ENCODE assay signal across 23 cellular contexts in genomic region chr14:100608586-100609330, GRCh38. TPM values are rescaled to one million over a fixed set of nuclear protein-coding genes. Genes with fewer than 3 reads are reported as not detected.
"Had no signal": no experiment of that assay in that cellular context is flagged by ENCODE, and none has a peak within 500 bp of the region (broad histone marks: within the 10 kb centered on the region; RNA-seq: fewer than 3 reads in every experiment).

No MANE protein-coding gene starts in this region.

- H3K4me1 ChIP-seq: esophagus muscularis mucosa, gastroesophageal sphincter, heart left ventricle, prostate gland, stomach had no signal

- H3K9me3 Mint-ChIP-seq: activated CD4-positive, alpha-beta T cell treated with anti-CD3 and anti-CD28 coated beads, Interleukin-2, amount 10 ng/mL, durations not matched to agents 24 days and 14 days; activated CD8-positive, alpha-beta T cell treated with anti-CD3 and anti-CD28 coated beads for 36 hours; activated T-cell treated with anti-CD3 and anti-CD28 coated beads, Interleukin-2, amount 50 U/mL, for 4 hours; dendritic cell treated with granulocyte-macrophage colony-stimulating factor and Interleukin-4, amounts not matched to agents 40 ng/mL and 50 ng/mL, for 4 days had no signal

- ATAC-seq: activated CD8-positive, alpha-beta T cell treated with anti-CD3 and anti-CD28 coated beads for 36 hours; activated T-cell treated with anti-CD3 and anti-CD28 coated beads, Interleukin-2, amount 50 U/mL, for 4 hours; gastroesophageal sphincter; heart left ventricle; naive thymus-derived CD4-positive, alpha-beta T cell; right cardiac atrium had no signal

- H3K4me2 ChIP-seq: smooth muscle cell had no signal

- H3K27ac ChIP-seq: esophagus muscularis mucosa, gastroesophageal sphincter, heart left ventricle, prostate gland, SK-N-MC, stomach, thoracic aorta had no signal

- H3K4me3 Mint-ChIP-seq: activated CD4-positive, alpha-beta T cell treated with anti-CD3 and anti-CD28 coated beads, Interleukin-2, amount 10 ng/mL, durations not matched to agents 24 days and 14 days; activated CD8-positive, alpha-beta T cell treated with anti-CD3 and anti-CD28 coated beads for 36 hours; activated naive CD8-positive, alpha-beta T cell; activated T-cell treated with anti-CD3 and anti-CD28 coated beads, Interleukin-2, amount 50 U/mL, for 4 hours; dendritic cell treated with granulocyte-macrophage colony-stimulating factor and Interleukin-4, amounts not matched to agents 40 ng/mL and 50 ng/mL, for 4 days; naive thymus-derived CD4-positive, alpha-beta T cell had no signal

- H3K36me3 Mint-ChIP-seq: activated naive CD8-positive, alpha-beta T cell; naive thymus-derived CD4-positive, alpha-beta T cell had no signal

- H3K36me3 ChIP-seq: esophagus muscularis mucosa, gastroesophageal sphincter, heart left ventricle, prostate gland, stomach, thoracic aorta had no signal

- H3K27me3 Mint-ChIP-seq: activated CD4-positive, alpha-beta T cell treated with anti-CD3 and anti-CD28 coated beads, Interleukin-2, amount 10 ng/mL, durations not matched to agents 24 days and 14 days had no signal

- H3K4me3 ChIP-seq: esophagus muscularis mucosa, gastroesophageal sphincter, heart left ventricle, prostate gland, SK-N-MC, smooth muscle cell, stomach, thoracic aorta had no signal

- H3K4me1 Mint-ChIP-seq: activated CD4-positive, alpha-beta T cell treated with anti-CD3 and anti-CD28 coated beads, Interleukin-2, amount 10 ng/mL, durations not matched to agents 24 days and 14 days had no signal

- DNase-seq: activated CD4-positive, alpha-beta T cell treated with anti-CD3 and anti-CD28 coated beads, Interleukin-2, amount 10 ng/mL, durations not matched to agents 24 days and 14 days; activated CD8-positive, alpha-beta T cell treated with anti-CD3 and anti-CD28 coated beads for 36 hours; activated gamma-delta T cell; activated T-cell treated with anti-CD3 and anti-CD28 coated beads, Interleukin-2, amount 50 U/mL, for 4 hours; cerebellar nuclear complex; effector CD8-positive, alpha-beta T cell; mesenchymal stem cell; naive thymus-derived CD4-positive, alpha-beta T cell; nucleus accumbens; right cardiac atrium; stimulated activated CD4-positive, alpha-beta T cell treated with anti-CD3 and anti-CD28 coated beads, Interleukin-4, amount 100 ng/mL, for 1 hour; stomach; T1000 had no signal

- H3K9me3 ChIP-seq: esophagus muscularis mucosa, gastroesophageal sphincter, heart left ventricle, prostate gland, stomach, thoracic aorta had no signal

- H3K27ac Mint-ChIP-seq: activated CD4-positive, alpha-beta T cell treated with anti-CD3 and anti-CD28 coated beads, Interleukin-2, amount 10 ng/mL, durations not matched to agents 24 days and 14 days; activated CD8-positive, alpha-beta T cell treated with anti-CD3 and anti-CD28 coated beads for 36 hours; activated naive CD8-positive, alpha-beta T cell; dendritic cell treated with granulocyte-macrophage colony-stimulating factor and Interleukin-4, amounts not matched to agents 40 ng/mL and 50 ng/mL, for 4 days; naive thymus-derived CD4-positive, alpha-beta T cell had no signal

RNA-seq across cellular contexts. Expression of gene BEGAIN, which starts 21.5 kb away (rescaled TPM):
- polyA plus RNA-seq: endothelial cell of umbilical vein had no signal
